24 cellular contexts compared by ENCODE assay signal in genomic region chr19:12047868-12048267, GRCh38. TPM values are rescaled to one million over a fixed set of nuclear protein-coding genes. Genes with fewer than 3 reads are reported as not detected.
"Had no signal": no experiment of that assay in that cellular context is flagged by ENCODE, and none has a peak within 500 bp of the region (broad histone marks: within the 10 kb centered on the region; RNA-seq: fewer than 3 reads in every experiment).

No MANE protein-coding gene starts in this region.

- H3K36me3 ChIP-seq: thyroid gland had no signal

- H3K79me2 ChIP-seq: hepatocyte, parathyroid adenoma had no signal

- H3K27me3 ChIP-seq: heart left ventricle, hepatocyte, sigmoid colon, stomach, thyroid gland, vagina had no signal

- H3K9me3 ChIP-seq: thyroid gland, vagina had no signal

- DNase-seq: cortex of kidney; gastrocnemius medialis; heart left ventricle; kidney; mucosa of descending colon; naive B cell; sigmoid colon; stimulated activated CD4-positive, alpha-beta T cell treated with anti-CD3 and anti-CD28 coated beads, Interleukin-2, amount 100 ng/mL, for 24 hours; stimulated activated CD4-positive, alpha-beta T cell treated with anti-CD3 and anti-CD28 coated beads, Interleukin-4, amount 100 ng/mL, for 24 hours; stimulated activated naive CD4-positive, alpha-beta T cell treated with Interleukin-2 at 50 U/mL for 16 hours; stomach; thyroid gland had no signal

- H3K4me3 Mint-ChIP-seq: memory B cell; mesothelial cell of epicardium; natural killer cell treated with Interleukin-12 subunit alpha and Interleukin-12 subunit beta and Interleukin-15 and Interleukin-18, amount 100 ng/mL, for 72 hours; neural progenitor cell; stimulated activated effector memory CD8-positive, alpha-beta T cell treated with anti-CD3 and anti-CD28 coated beads, Interleukin-12 subunit alpha, Interleukin-12 subunit beta, amount 100 ng/mL, for 72 hours had no signal

- H3K9ac ChIP-seq: neural progenitor cell, parathyroid adenoma had no signal

- H3K27ac Mint-ChIP-seq: memory B cell; mesothelial cell of epicardium; natural killer cell treated with Interleukin-12 subunit alpha and Interleukin-12 subunit beta and Interleukin-15 and Interleukin-18, amount 100 ng/mL, for 72 hours; neural progenitor cell; progenitor cell of endocrine pancreas; stimulated activated effector memory CD8-positive, alpha-beta T cell treated with anti-CD3 and anti-CD28 coated beads, Interleukin-12 subunit alpha, Interleukin-12 subunit beta, amount 100 ng/mL, for 72 hours had no signal

- H3K27ac ChIP-seq: gastrocnemius medialis, heart left ventricle, hepatocyte, neural progenitor cell, parathyroid adenoma, sigmoid colon, stomach, thyroid gland, vagina had no signal

- ATAC-seq: gastrocnemius medialis; heart left ventricle; left lobe of liver; mucosa of descending colon; natural killer cell treated with Interleukin-12 subunit alpha and Interleukin-12 subunit beta and Interleukin-15 and Interleukin-18, amount 100 ng/mL, for 72 hours; stimulated activated effector memory CD8-positive, alpha-beta T cell treated with anti-CD3 and anti-CD28 coated beads, Interleukin-12 subunit alpha, Interleukin-12 subunit beta, amount 100 ng/mL, for 72 hours had no signal

- H2AFZ ChIP-seq: hepatocyte, neural progenitor cell, parathyroid adenoma had no signal

- H3K4me1 ChIP-seq: gastrocnemius medialis, neural progenitor cell, parathyroid adenoma had no signal

- H3K27me3 Mint-ChIP-seq: progenitor cell of endocrine pancreas had no signal

- H3K4me3 ChIP-seq: gastrocnemius medialis, heart left ventricle, hepatocyte, lung, mucosa of descending colon, neural progenitor cell, sigmoid colon, stomach, thyroid gland, vagina had no signal

- H3K4me2 ChIP-seq: hepatocyte, neural progenitor cell had no signal

- H3K36me3 Mint-ChIP-seq: stimulated activated effector memory CD8-positive, alpha-beta T cell treated with anti-CD3 and anti-CD28 coated beads, Interleukin-12 subunit alpha, Interleukin-12 subunit beta, amount 100 ng/mL, for 72 hours had no signal

RNA-seq across cellular contexts. Expression of gene ZNF878, which starts 4.9 kb away (rescaled TPM):
- total RNA-seq: gastrocnemius medialis had no signal
- polyA plus RNA-seq: hepatocyte, liver had no signal
